ENCODE assay signal across 31 cellular contexts in the genomic region with DNA sequence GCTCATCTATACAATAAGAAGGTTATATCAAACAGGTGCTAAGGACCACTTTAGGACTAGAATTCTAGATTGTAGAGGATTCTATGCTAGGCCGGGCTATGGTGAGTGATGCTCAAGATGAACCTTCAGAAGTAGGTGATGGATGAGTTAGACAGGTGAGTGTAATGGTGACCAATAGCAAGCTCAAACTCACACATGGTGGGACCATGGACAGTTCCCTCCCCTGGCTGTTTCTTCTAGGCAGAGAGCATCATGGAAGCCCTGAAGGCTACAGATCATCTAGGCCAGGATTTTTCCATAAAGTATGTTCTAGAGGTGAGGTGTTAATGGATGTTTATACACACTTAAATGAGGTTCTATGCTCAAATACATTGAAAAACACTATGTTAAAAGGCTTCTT.
DNase-seq lines count a peak whose midpoint lies in the region; TF ChIP-seq lines count a peak whose summit lies in the region.
"Had no signal": no experiment of that assay in that cellular context is flagged by ENCODE, and none has a peak within 500 bp of the region (broad histone marks: within the 10 kb centered on the region; RNA-seq: fewer than 3 reads in every experiment).

No MANE protein-coding gene starts in this region.

- DNase-seq in MCF 10A (ENCODE audit: unreplicated experiment) (peak; percentile 21), breast epithelium (ENCODE audit: low spot score in 2 of 2) (no peak), amniotic epithelial cell (ENCODE audit: low read depth) (peak; percentile 17), epithelial cell of prostate (ENCODE audit: low read depth, low spot score) (peak; percentile 3), renal cortical epithelial cell (ENCODE audit: low read depth) (peak; percentile 2), RWPE1 (ENCODE audit: low spot score) (no peak), activated gamma-delta T cell (lab: John Stamatoyannopoulos, UW) (no peak)
- DNase-seq in activated T-cell treated with anti-CD3 and anti-CD28 coated beads, Interleukin-2, amount 50 U/mL, for 48 hours: no peak
- DNase-seq: 8988T; activated CD4-positive, alpha-beta memory T cell treated with anti-CD3 and anti-CD28 coated beads for 36 hours; activated CD4-positive, CD25-positive, alpha-beta regulatory T cell treated with anti-CD3 and anti-CD28 coated beads, Interleukin-2, amount 50 U/mL, for 72 hours; activated naive CD4-positive, alpha-beta T cell treated with anti-CD3 and anti-CD28 coated beads, Interleukin-2, amount 50 U/mL, for 16 hours; amniotic stem cell; Calu3; DND-41; effector memory CD4-positive, alpha-beta T cell; foreskin fibroblast; KBM-7; left lung; NCI-H2029; NCI-H524; posterior cingulate gyrus; stimulated activated CD4-positive, alpha-beta T cell treated with anti-CD3 and anti-CD28 coated beads, Interleukin-2, amount 100 ng/mL, for 24 hours; stimulated activated CD8-positive, alpha-beta memory T cell treated with anti-CD3 and anti-CD28 coated beads, Interleukin-4, amount 100 ng/mL, for 48 hours; stimulated activated naive CD8-positive, alpha-beta T cell treated with anti-CD3 and anti-CD28 coated beads, Interleukin-15, amount 100 ng/mL, for 72 hours; T-helper 2 cell had no signal

- TF ChIP-seq POLR2A in breast epithelium (IDR thresholded peaks at IDR 0.05): no peak

- H3K27ac Mint-ChIP-seq in MCF 10A (ENCODE audit: low read depth, unreplicated experiment): no peak overlapping the region
- H3K27ac Mint-ChIP-seq: activated CD4-positive, alpha-beta memory T cell treated with anti-CD3 and anti-CD28 coated beads for 36 hours; activated T-helper 1 cell treated with anti-CD3 and anti-CD28 coated beads, Interleukin-12 subunit alpha, Interleukin-12 subunit beta, Interleukin-2, Interleukin-4 antibody, amounts not matched to agents 30 ng/mL and 10 ng/mL and 1 ng/mL, durations not matched to agents 14 hours and 24 hours and 36 hours; stimulated activated naive CD8-positive, alpha-beta T cell treated with anti-CD3 and anti-CD28 coated beads, Interleukin-15, amount 100 ng/mL, for 72 hours had no signal

- H3K4me3 Mint-ChIP-seq in MCF 10A (ENCODE audit: unreplicated experiment): no peak overlapping the region
- H3K4me3 Mint-ChIP-seq: activated CD4-positive, alpha-beta memory T cell treated with anti-CD3 and anti-CD28 coated beads for 36 hours; activated T-helper 1 cell treated with anti-CD3 and anti-CD28 coated beads, Interleukin-12 subunit alpha, Interleukin-12 subunit beta, Interleukin-2, Interleukin-4 antibody, amounts not matched to agents 30 ng/mL and 10 ng/mL and 1 ng/mL, durations not matched to agents 14 hours and 24 hours and 36 hours; CD14-positive monocyte; stimulated activated naive CD8-positive, alpha-beta T cell treated with anti-CD3 and anti-CD28 coated beads, Interleukin-15, amount 100 ng/mL, for 72 hours had no signal

- H3K27ac ChIP-seq in breast epithelium (no peak overlapping the region), epithelial cell of prostate (no peak overlapping the region), RWPE1 (no peak overlapping the region)
- H3K27ac ChIP-seq: cardiac muscle cell, coronary artery, left lung, thoracic aorta had no signal

- no peak for TF ChIP-seq CTCF in MCF 10A (IDR thresholded peaks at IDR 0.05; ENCODE audit: unreplicated experiment)
- TF ChIP-seq CTCF in breast epithelium (IDR thresholded peaks at IDR 0.05): no peak
- no peak for TF ChIP-seq CTCF in RWPE1 (conservative IDR thresholded peaks at IDR 0.05; ENCODE audit: low read depth)

- no peak overlapping the region for H3K4me3 ChIP-seq in breast epithelium
- H3K4me3 ChIP-seq: cardiac muscle cell, coronary artery, left lung, thoracic aorta had no signal

- intact Hi-C loops in MCF 10A (cut with micrococcal nuclease) (no loop called here), breast epithelium (cut with DNase I; ENCODE audit: low total_unique reads) (no loop called here)

- no peaks in the 10 kb centered on the region for H3K27me3 ChIP-seq in breast epithelium
- H3K27me3 ChIP-seq: cardiac muscle cell, left lung had no signal

- POLR2A ChIA-PET in MCF 10A (lab: Yijun Ruan, JAX) (no interaction called here), RWPE1 (lab: Yijun Ruan, JAX; ENCODE audit: low non-redundant PET) (no interaction called here)

- no peaks in the 10 kb centered on the region for H3K27me3 Mint-ChIP-seq in MCF 10A (ENCODE audit: insufficient read depth, unreplicated experiment)
- H3K27me3 Mint-ChIP-seq: activated CD4-positive, alpha-beta memory T cell treated with anti-CD3 and anti-CD28 coated beads for 36 hours; stimulated activated naive CD8-positive, alpha-beta T cell treated with anti-CD3 and anti-CD28 coated beads, Interleukin-15, amount 100 ng/mL, for 72 hours had no signal

- BruUV-seq in MCF 10A (replicated peaks; lab: Mats Ljungman, UMichigan): no TSS peak

- no peaks in the 10 kb centered on the region for H3K4me1 ChIP-seq in breast epithelium
- H3K4me1 ChIP-seq: left lung had no signal

- no peaks in the 10 kb centered on the region for H3K9me3 ChIP-seq in breast epithelium
- H3K9me3 ChIP-seq: thoracic aorta had no signal

- no peaks in the 10 kb centered on the region for H3K36me3 ChIP-seq in breast epithelium
- H3K36me3 ChIP-seq: cardiac muscle cell, left lung, thoracic aorta had no signal

- H3K36me3 Mint-ChIP-seq in MCF 10A (ENCODE audit: insufficient read depth, unreplicated experiment): no peaks in the 10 kb centered on the region
- H3K36me3 Mint-ChIP-seq: activated CD4-positive, alpha-beta memory T cell treated with anti-CD3 and anti-CD28 coated beads for 36 hours; CD14-positive monocyte had no signal

- CTCF ChIA-PET in MCF 10A (lab: Yijun Ruan, JAX): interaction anchor here (0.8 kb wide), 1 partner anchor 79 kb away, joined by 5 read pairs; no protein-coding TSS in a partner anchor
- CTCF ChIA-PET in RWPE1 (lab: Yijun Ruan, JAX): interaction anchor here (0.5 kb wide), 1 partner anchor 103 kb away, joined by 4 read pairs; no protein-coding TSS in a partner anchor

- H3K4me1 Mint-ChIP-seq in MCF 10A (ENCODE audit: insufficient read depth, unreplicated experiment): peaks cover 12% of the 10 kb centered on the region

- H3K9me3 Mint-ChIP-seq in MCF 10A (ENCODE audit: unreplicated experiment): no peaks in the 10 kb centered on the region
- H3K9me3 Mint-ChIP-seq: activated CD4-positive, alpha-beta memory T cell treated with anti-CD3 and anti-CD28 coated beads for 36 hours; stimulated activated naive CD8-positive, alpha-beta T cell treated with anti-CD3 and anti-CD28 coated beads, Interleukin-15, amount 100 ng/mL, for 72 hours had no signal

Comparison
In these comparisons a context has a peak if more than half of its experiments do, and no peak if none do; other contexts are left out.
1. DNase-seq: peak in MCF 10A (single experiment), amniotic epithelial cell (single experiment), epithelial cell of prostate (single experiment) and renal cortical epithelial cell (single experiment); none in breast epithelium (0 of 2), RWPE1 (single experiment), activated gamma-delta T cell (single experiment) and activated T-cell treated with anti-CD3 and anti-CD28 coated beads, Interleukin-2, amount 50 U/mL, for 48 hours (0 of 2).